ENCODE assay signal across 1 cellular context in the genomic region with DNA sequence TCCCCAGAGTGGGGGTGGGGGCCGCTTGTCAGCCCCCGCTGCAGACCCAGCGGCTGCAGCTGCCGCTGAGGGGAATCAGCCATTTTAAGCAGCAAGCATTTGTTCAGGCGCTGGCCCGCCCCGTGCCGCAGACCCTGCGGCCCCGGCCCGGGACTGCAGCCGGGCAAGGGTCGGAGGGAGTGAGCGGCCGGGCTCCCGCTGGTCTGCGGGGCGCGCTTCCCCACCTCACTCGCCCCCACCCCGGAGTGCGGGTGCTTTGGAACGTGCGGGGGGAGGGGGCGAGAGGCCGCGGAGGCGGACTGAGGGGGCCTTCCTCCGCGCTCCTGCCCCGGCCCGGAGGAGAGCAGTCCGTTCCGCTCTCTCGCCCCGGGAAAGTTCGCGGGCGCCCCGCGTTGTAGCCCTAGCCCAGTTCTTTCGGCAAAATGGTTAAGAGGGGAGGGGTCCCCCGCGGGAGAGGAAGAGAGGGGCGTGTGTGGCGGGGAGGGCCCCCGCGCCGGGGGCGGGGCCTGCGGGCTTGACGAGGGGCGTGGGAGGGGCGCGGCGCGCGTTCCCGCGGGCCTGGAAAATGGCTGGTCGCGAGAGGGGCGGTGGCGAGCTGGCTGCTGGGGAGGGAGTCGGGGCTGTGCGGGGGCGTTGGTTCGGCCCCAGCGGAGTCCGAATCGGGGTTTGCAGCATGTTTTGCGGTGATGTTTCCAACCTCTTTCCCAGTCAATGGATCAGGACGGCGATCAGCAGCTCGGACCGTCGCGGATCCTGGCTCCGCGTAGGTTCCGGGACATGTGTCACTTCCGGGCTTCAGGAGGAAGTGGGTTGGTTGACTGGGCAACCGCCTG.
TF ChIP-seq lines count a peak whose summit lies in the region.

No MANE protein-coding gene starts in this region.

TF ChIP-seq in K562, 482 proteins besides CTCF, POLR2A, EP300 and RAD21 (continued from another document):
- TF ChIP-seq, protein P1, sequence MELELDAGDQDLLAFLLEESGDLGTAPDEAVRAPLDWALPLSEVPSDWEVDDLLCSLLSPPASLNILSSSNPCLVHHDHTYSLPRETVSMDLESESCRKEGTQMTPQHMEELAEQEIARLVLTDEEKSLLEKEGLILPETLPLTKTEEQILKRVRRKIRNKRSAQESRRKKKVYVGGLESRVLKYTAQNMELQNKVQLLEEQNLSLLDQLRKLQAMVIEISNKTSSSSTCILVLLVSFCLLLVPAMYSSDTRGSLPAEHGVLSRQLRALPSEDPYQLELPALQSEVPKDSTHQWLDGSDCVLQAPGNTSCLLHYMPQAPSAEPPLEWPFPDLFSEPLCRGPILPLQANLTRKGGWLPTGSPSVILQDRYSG (tag; conservative IDR thresholded peaks at IDR 0.05; ENCODE audit: low read depth) = no peak
- TF ChIP-seq L3MBTL2 (IDR thresholded peaks at IDR 0.05) (peak; percentile 22; the same call in 1 of the 2 replicates), E2F6 (IDR thresholded peaks at IDR 0.05; ENCODE audit: borderline replicate concordance in 1 of 2, extremely low read depth in 1 of 2, insufficient read depth in 1 of 2, insufficient read length in 1 of 2, low read depth in 1 of 2, low read length in 1 of 2, poor library complexity in 1 of 2, severe bottlenecking in 1 of 2) (peak in 1 of 2 experiments; percentile 13), POLR2AphosphoS5 (IDR thresholded peaks at IDR 0.05; ENCODE audit: control insufficient read depth, insufficient read depth, low read depth, low read length) (peak; percentile 82), CREB1 (IDR thresholded peaks at IDR 0.05) (peak; percentile 67), CREB1 (CRISPR knock-in tag; IDR thresholded peaks at IDR 0.05) (peak; percentile 75), ZFX (CRISPR knock-in tag; IDR thresholded peaks at IDR 0.05) (peak; percentile 77), GABPB1 (CRISPR knock-in tag; IDR thresholded peaks at IDR 0.05) (peak; percentile 89), ZBTB7A (IDR thresholded peaks at IDR 0.05; ENCODE audit: borderline replicate concordance, control insufficient read depth, low read depth, low read length) (peak; percentile 98), EP400 (IDR thresholded peaks at IDR 0.05) (peak; percentile 90), SAFB (IDR thresholded peaks at IDR 0.05; ENCODE audit: borderline replicate concordance, low read depth, low read length) (no peak), MTA1 (IDR thresholded peaks at IDR 0.05; ENCODE audit: borderline replicate concordance) (no peak), PRMT5 (CRISPR knock-in tag; IDR thresholded peaks at IDR 0.05) (no peak), RAD51 (IDR thresholded peaks at IDR 0.05; ENCODE audit: borderline replicate concordance, low read depth) (no peak), PHF20 (IDR thresholded peaks at IDR 0.05; ENCODE audit: partially characterized antibody) (peak; percentile 64), SP1 (CRISPR knock-in tag; IDR thresholded peaks at IDR 0.05) (peak; percentile 17; the same call in 1 of the 2 replicates), POLR2G (IDR thresholded peaks at IDR 0.05; ENCODE audit: low read depth, low read length) (peak; percentile 82), SIN3B (IDR thresholded peaks at IDR 0.05; ENCODE audit: low read depth) (peak; percentile 74), ZNF717 (CRISPR knock-in tag; IDR thresholded peaks at IDR 0.05) (no peak), TAF15 (IDR thresholded peaks at IDR 0.05; ENCODE audit: low read depth, low read length) (no peak), ELF2 (CRISPR knock-in tag; IDR thresholded peaks at IDR 0.05) (peak; percentile 73), HDAC2 (IDR thresholded peaks at IDR 0.05) (peak; percentile 68; the same call in 1 of the 2 replicates), CBX3 (IDR thresholded peaks at IDR 0.05; ENCODE audit: borderline replicate concordance in 1 of 2, low read length in 2 of 2) (peak in 1 of 2 experiments; percentile 71; a peak in 1 of 3 replicates), TAL1 (IDR thresholded peaks at IDR 0.05) (no peak), MYC (IDR thresholded peaks at IDR 0.05; ENCODE audit: low read depth, low read length) (peak; percentile 57; the same call in 1 of the 2 replicates), MYC (CRISPR knock-in tag; IDR thresholded peaks at IDR 0.05; ENCODE audit: borderline replicate concordance, low read depth) (no peak), NRF1 (conservative IDR thresholded peaks at IDR 0.05 in 1 of 2, IDR thresholded peaks at IDR 0.05 in 1 of 2) (peak; percentile 20 to 38; a peak in 3 of 4 replicates), POLR3A (IDR thresholded peaks at IDR 0.05; ENCODE audit: borderline replicate concordance, extremely low read depth, insufficient read depth, insufficient read length) (no peak)
- TF ChIP-seq, protein P2, sequence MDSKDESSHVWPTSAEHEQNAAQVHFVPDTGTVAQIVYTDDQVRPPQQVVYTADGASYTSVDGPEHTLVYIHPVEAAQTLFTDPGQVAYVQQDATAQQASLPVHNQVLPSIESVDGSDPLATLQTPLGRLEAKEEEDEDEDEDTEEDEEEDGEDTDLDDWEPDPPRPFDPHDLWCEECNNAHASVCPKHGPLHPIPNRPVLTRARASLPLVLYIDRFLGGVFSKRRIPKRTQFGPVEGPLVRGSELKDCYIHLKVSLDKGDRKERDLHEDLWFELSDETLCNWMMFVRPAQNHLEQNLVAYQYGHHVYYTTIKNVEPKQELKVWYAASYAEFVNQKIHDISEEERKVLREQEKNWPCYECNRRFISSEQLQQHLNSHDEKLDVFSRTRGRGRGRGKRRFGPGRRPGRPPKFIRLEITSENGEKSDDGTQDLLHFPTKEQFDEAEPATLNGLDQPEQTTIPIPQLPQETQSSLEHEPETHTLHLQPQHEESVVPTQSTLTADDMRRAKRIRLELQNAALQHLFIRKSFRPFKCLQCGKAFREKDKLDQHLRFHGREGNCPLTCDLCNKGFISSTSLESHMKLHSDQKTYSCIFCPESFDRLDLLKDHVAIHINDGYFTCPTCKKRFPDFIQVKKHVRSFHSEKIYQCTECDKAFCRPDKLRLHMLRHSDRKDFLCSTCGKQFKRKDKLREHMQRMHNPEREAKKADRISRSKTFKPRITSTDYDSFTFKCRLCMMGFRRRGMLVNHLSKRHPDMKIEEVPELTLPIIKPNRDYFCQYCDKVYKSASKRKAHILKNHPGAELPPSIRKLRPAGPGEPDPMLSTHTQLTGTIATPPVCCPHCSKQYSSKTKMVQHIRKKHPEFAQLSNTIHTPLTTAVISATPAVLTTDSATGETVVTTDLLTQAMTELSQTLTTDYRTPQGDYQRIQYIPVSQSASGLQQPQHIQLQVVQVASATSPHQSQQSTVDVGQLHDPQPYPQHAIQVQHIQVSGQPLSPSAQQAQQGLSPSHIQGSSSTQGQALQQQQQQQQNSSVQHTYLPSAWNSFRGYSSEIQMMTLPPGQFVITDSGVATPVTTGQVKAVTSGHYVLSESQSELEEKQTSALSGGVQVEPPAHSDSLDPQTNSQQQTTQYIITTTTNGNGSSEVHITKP (IDR thresholded peaks at IDR 0.05; ENCODE audit: partially characterized antibody) = peak; percentile 80
- TF ChIP-seq, protein P3, sequence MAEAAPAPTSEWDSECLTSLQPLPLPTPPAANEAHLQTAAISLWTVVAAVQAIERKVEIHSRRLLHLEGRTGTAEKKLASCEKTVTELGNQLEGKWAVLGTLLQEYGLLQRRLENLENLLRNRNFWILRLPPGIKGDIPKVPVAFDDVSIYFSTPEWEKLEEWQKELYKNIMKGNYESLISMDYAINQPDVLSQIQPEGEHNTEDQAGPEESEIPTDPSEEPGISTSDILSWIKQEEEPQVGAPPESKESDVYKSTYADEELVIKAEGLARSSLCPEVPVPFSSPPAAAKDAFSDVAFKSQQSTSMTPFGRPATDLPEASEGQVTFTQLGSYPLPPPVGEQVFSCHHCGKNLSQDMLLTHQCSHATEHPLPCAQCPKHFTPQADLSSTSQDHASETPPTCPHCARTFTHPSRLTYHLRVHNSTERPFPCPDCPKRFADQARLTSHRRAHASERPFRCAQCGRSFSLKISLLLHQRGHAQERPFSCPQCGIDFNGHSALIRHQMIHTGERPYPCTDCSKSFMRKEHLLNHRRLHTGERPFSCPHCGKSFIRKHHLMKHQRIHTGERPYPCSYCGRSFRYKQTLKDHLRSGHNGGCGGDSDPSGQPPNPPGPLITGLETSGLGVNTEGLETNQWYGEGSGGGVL (CRISPR knock-in tag; IDR thresholded peaks at IDR 0.05) = no peak
- TF ChIP-seq, protein P4, sequence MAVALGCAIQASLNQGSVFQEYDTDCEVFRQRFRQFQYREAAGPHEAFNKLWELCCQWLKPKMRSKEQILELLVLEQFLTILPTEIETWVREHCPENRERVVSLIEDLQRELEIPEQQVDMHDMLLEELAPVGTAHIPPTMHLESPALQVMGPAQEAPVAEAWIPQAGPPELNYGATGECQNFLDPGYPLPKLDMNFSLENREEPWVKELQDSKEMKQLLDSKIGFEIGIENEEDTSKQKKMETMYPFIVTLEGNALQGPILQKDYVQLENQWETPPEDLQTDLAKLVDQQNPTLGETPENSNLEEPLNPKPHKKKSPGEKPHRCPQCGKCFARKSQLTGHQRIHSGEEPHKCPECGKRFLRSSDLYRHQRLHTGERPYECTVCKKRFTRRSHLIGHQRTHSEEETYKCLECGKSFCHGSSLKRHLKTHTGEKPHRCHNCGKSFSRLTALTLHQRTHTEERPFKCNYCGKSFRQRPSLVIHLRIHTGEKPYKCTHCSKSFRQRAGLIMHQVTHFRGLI (CRISPR knock-in tag; IDR thresholded peaks at IDR 0.05) = no peak
- TF ChIP-seq, protein P5, sequence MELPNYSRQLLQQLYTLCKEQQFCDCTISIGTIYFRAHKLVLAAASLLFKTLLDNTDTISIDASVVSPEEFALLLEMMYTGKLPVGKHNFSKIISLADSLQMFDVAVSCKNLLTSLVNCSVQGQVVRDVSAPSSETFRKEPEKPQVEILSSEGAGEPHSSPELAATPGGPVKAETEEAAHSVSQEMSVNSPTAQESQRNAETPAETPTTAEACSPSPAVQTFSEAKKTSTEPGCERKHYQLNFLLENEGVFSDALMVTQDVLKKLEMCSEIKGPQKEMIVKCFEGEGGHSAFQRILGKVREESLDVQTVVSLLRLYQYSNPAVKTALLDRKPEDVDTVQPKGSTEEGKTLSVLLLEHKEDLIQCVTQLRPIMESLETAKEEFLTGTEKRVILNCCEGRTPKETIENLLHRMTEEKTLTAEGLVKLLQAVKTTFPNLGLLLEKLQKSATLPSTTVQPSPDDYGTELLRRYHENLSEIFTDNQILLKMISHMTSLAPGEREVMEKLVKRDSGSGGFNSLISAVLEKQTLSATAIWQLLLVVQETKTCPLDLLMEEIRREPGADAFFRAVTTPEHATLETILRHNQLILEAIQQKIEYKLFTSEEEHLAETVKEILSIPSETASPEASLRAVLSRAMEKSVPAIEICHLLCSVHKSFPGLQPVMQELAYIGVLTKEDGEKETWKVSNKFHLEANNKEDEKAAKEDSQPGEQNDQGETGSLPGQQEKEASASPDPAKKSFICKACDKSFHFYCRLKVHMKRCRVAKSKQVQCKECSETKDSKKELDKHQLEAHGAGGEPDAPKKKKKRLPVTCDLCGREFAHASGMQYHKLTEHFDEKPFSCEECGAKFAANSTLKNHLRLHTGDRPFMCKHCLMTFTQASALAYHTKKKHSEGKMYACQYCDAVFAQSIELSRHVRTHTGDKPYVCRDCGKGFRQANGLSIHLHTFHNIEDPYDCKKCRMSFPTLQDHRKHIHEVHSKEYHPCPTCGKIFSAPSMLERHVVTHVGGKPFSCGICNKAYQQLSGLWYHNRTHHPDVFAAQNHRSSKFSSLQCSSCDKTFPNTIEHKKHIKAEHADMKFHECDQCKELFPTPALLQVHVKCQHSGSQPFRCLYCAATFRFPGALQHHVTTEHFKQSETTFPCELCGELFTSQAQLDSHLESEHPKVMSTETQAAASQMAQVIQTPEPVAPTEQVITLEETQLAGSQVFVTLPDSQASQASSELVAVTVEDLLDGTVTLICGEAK (IDR thresholded peaks at IDR 0.05) = peak; percentile 93
- TF ChIP-seq, protein P5 (CRISPR knock-in tag; IDR thresholded peaks at IDR 0.05) = no peak
- TF ChIP-seq, protein P6, sequence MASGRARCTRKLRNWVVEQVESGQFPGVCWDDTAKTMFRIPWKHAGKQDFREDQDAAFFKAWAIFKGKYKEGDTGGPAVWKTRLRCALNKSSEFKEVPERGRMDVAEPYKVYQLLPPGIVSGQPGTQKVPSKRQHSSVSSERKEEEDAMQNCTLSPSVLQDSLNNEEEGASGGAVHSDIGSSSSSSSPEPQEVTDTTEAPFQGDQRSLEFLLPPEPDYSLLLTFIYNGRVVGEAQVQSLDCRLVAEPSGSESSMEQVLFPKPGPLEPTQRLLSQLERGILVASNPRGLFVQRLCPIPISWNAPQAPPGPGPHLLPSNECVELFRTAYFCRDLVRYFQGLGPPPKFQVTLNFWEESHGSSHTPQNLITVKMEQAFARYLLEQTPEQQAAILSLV (tag; IDR thresholded peaks at IDR 0.05) = no peak
- TF ChIP-seq, protein P7, sequence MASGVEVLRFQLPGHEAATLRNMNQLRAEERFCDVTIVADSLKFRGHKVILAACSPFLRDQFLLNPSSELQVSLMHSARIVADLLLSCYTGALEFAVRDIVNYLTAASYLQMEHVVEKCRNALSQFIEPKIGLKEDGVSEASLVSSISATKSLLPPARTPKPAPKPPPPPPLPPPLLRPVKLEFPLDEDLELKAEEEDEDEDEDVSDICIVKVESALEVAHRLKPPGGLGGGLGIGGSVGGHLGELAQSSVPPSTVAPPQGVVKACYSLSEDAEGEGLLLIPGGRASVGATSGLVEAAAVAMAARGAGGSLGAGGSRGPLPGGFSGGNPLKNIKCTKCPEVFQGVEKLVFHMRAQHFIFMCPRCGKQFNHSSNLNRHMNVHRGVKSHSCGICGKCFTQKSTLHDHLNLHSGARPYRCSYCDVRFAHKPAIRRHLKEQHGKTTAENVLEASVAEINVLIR (CRISPR knock-in tag; IDR thresholded peaks at IDR 0.05) = 0 out of 2 replicates have a peak, but pooled peaks have one; percentile 38
